Comparison of ENCODE assay signal across 19 cellular contexts in genomic region chr17:76137351-76138233, GRCh38. TPM values are rescaled to one million over a fixed set of nuclear protein-coding genes. Genes with fewer than 3 reads are reported as not detected.
DNase-seq lines count a peak whose midpoint lies in the region; ATAC-seq and TF ChIP-seq lines count a peak whose summit lies in the region.
"Had no signal": no experiment of that assay in that cellular context is flagged by ENCODE, and none has a peak within 500 bp of the region (broad histone marks: within the 10 kb centered on the region; RNA-seq: fewer than 3 reads in every experiment).

No MANE protein-coding gene starts in this region.

- no peaks in the 10 kb centered on the region for H3K36me3 Mint-ChIP-seq in activated naive CD4-positive, alpha-beta T cell treated with anti-CD3 and anti-CD28 coated beads, Interleukin-2, amount 10 ng/mL, durations not matched to agents 7 days and 5 days
- peaks cover 13% of the 10 kb centered on the region for H3K36me3 Mint-ChIP-seq in stimulated activated effector memory CD8-positive, alpha-beta T cell treated with anti-CD3 and anti-CD28 coated beads, Interleukin-12 subunit alpha, Interleukin-12 subunit beta, amount 100 ng/mL, for 72 hours
- H3K36me3 Mint-ChIP-seq: CD8-positive, alpha-beta memory T cell had no signal

- H3K36me3 ChIP-seq in lower lobe of right lung: no peaks in the 10 kb centered on the region
- H3K36me3 ChIP-seq in effector memory CD4-positive, alpha-beta T cell (ENCODE audit: control insufficient read depth, insufficient read depth, low read length): no peaks in the 10 kb centered on the region
- H3K36me3 ChIP-seq: SJSA1 had no signal

- H3K27me3 ChIP-seq in dorsolateral prefrontal cortex: peaks cover 0 to 59% (median 25%) of the 10 kb centered on the region in 45 donors
- peaks cover 57% of the 10 kb centered on the region for H3K27me3 ChIP-seq in lower lobe of right lung (ENCODE audit: low read depth)
- peaks cover 7% of the 10 kb centered on the region for H3K27me3 ChIP-seq in effector memory CD4-positive, alpha-beta T cell (replicated peaks; ENCODE audit: control insufficient read depth, insufficient read depth, low read length, poor library complexity, severe bottlenecking)
- H3K27me3 ChIP-seq: SJSA1 had no signal

- H3K4me1 Mint-ChIP-seq in activated naive CD4-positive, alpha-beta T cell treated with anti-CD3 and anti-CD28 coated beads, Interleukin-2, amount 10 ng/mL, durations not matched to agents 7 days and 5 days: peaks cover 48% of the 10 kb centered on the region
- H3K4me1 Mint-ChIP-seq in stimulated activated effector memory CD8-positive, alpha-beta T cell treated with anti-CD3 and anti-CD28 coated beads, Interleukin-12 subunit alpha, Interleukin-12 subunit beta, amount 100 ng/mL, for 72 hours: peaks cover 42% of the 10 kb centered on the region

- DNase-seq in activated naive CD4-positive, alpha-beta T cell treated with anti-CD3 and anti-CD28 coated beads, Interleukin-2, amount 10 ng/mL, durations not matched to agents 7 days and 5 days: peak; percentile 19
- no peak for DNase-seq in activated naive CD4-positive, alpha-beta T cell (lab: John Stamatoyannopoulos, UW)
- DNase-seq in dorsolateral prefrontal cortex: peak in 1 of 10 donors; percentile 44
- no peak for DNase-seq in lower lobe of right lung
- DNase-seq in stimulated activated effector memory CD8-positive, alpha-beta T cell treated with anti-CD3 and anti-CD28 coated beads, Interleukin-12 subunit alpha, Interleukin-12 subunit beta, amount 100 ng/mL, for 72 hours (ENCODE audit: low spot score in 2 of 2): no peak
- DNase-seq in LoVo (ENCODE audit: low spot score): no peak
- DNase-seq in SW 1271 (lab: John Stamatoyannopoulos, UW): no peak
- DNase-seq in effector memory CD4-positive, alpha-beta T cell: no peak
- DNase-seq: activated CD4-positive, alpha-beta T cell treated with anti-CD3 and anti-CD28 coated beads, Interleukin-2, amount 50 U/mL, for 1 hour; activated T-cell treated with anti-CD3 and anti-CD28 coated beads, Interleukin-2, amount 50 U/mL, for 24 hours; central memory CD4-positive, alpha-beta T cell; foreskin melanocyte; HFFc6; KG1; stimulated activated naive CD8-positive, alpha-beta T cell treated with anti-CD3 and anti-CD28 coated beads, Interleukin-15, amount 100 ng/mL, for 72 hours had no signal

- H3K27ac ChIP-seq in dorsolateral prefrontal cortex: peak overlapping the region in 26 of 59 donors; percentile 0 to 71 (median 32)
- H3K27ac ChIP-seq in lower lobe of right lung: no peak overlapping the region
- H3K27ac ChIP-seq in effector memory CD4-positive, alpha-beta T cell (ENCODE audit: insufficient read depth, low read length, poor library complexity, severe bottlenecking): no peak overlapping the region
- H3K27ac ChIP-seq: SJSA1 had no signal

- H3K4me1 ChIP-seq in lower lobe of right lung: peaks cover 32% of the 10 kb centered on the region
- H3K4me1 ChIP-seq in effector memory CD4-positive, alpha-beta T cell (ENCODE audit: control insufficient read depth, insufficient read depth, low read length, poor library complexity, severe bottlenecking): peaks cover 24% of the 10 kb centered on the region

- TF ChIP-seq CTCF in dorsolateral prefrontal cortex (IDR thresholded peaks at IDR 0.05 in 54 of 56, conservative IDR thresholded peaks at IDR 0.05 in 2 of 56; ENCODE audit: low read depth in 1 of 56, partially characterized antibody in 56 of 56): no peak
- no peak for TF ChIP-seq CTCF in lower lobe of right lung (IDR thresholded peaks at IDR 0.05)

- peaks cover 45% of the 10 kb centered on the region for H3K27me3 Mint-ChIP-seq in activated naive CD4-positive, alpha-beta T cell treated with anti-CD3 and anti-CD28 coated beads, Interleukin-2, amount 10 ng/mL, durations not matched to agents 7 days and 5 days
- H3K27me3 Mint-ChIP-seq: stimulated activated naive CD8-positive, alpha-beta T cell treated with anti-CD3 and anti-CD28 coated beads, Interleukin-15, amount 100 ng/mL, for 72 hours had no signal

- H3K9me3 ChIP-seq in lower lobe of right lung: no peaks in the 10 kb centered on the region
- no peaks in the 10 kb centered on the region for H3K9me3 ChIP-seq in effector memory CD4-positive, alpha-beta T cell (ENCODE audit: control insufficient read depth, low read length)
- H3K9me3 ChIP-seq: SJSA1 had no signal

- H3K27ac Mint-ChIP-seq in activated naive CD4-positive, alpha-beta T cell treated with anti-CD3 and anti-CD28 coated beads, Interleukin-2, amount 10 ng/mL, durations not matched to agents 7 days and 5 days: no peak overlapping the region
- peak overlapping the region; percentile 56 for H3K27ac Mint-ChIP-seq in stimulated activated effector memory CD8-positive, alpha-beta T cell treated with anti-CD3 and anti-CD28 coated beads, Interleukin-12 subunit alpha, Interleukin-12 subunit beta, amount 100 ng/mL, for 72 hours
- H3K27ac Mint-ChIP-seq: activated T-cell treated with anti-CD3 and anti-CD28 coated beads, Interleukin-2, amount 50 U/mL, for 24 hours; HFFc6 had no signal

- intact Hi-C loops in dorsolateral prefrontal cortex (cut with DNase I): loop anchor here in 1 of 2 donors (5.0 kb wide), 1 partner anchor 45 kb away; no protein-coding TSS in a partner anchor
- intact Hi-C loops in lower lobe of right lung (cut with DNase I): no loop called here

- no peak for ATAC-seq in lower lobe of right lung
- no peak for ATAC-seq in stimulated activated effector memory CD8-positive, alpha-beta T cell treated with anti-CD3 and anti-CD28 coated beads, Interleukin-12 subunit alpha, Interleukin-12 subunit beta, amount 100 ng/mL, for 72 hours
- ATAC-seq: stimulated activated naive CD8-positive, alpha-beta T cell treated with anti-CD3 and anti-CD28 coated beads, Interleukin-15, amount 100 ng/mL, for 72 hours had no signal

- H3K9me3 Mint-ChIP-seq in activated naive CD4-positive, alpha-beta T cell treated with anti-CD3 and anti-CD28 coated beads, Interleukin-2, amount 10 ng/mL, durations not matched to agents 7 days and 5 days: no peaks in the 10 kb centered on the region
- no peaks in the 10 kb centered on the region for H3K9me3 Mint-ChIP-seq in stimulated activated effector memory CD8-positive, alpha-beta T cell treated with anti-CD3 and anti-CD28 coated beads, Interleukin-12 subunit alpha, Interleukin-12 subunit beta, amount 100 ng/mL, for 72 hours
- H3K9me3 Mint-ChIP-seq: activated T-cell treated with anti-CD3 and anti-CD28 coated beads, Interleukin-2, amount 50 U/mL, for 24 hours; CD8-positive, alpha-beta memory T cell; HFFc6; stimulated activated naive CD8-positive, alpha-beta T cell treated with anti-CD3 and anti-CD28 coated beads, Interleukin-15, amount 100 ng/mL, for 72 hours had no signal

- H3K4me3 Mint-ChIP-seq in activated naive CD4-positive, alpha-beta T cell treated with anti-CD3 and anti-CD28 coated beads, Interleukin-2, amount 10 ng/mL, durations not matched to agents 7 days and 5 days: no peak overlapping the region
- no peak overlapping the region for H3K4me3 Mint-ChIP-seq in stimulated activated effector memory CD8-positive, alpha-beta T cell treated with anti-CD3 and anti-CD28 coated beads, Interleukin-12 subunit alpha, Interleukin-12 subunit beta, amount 100 ng/mL, for 72 hours
- H3K4me3 Mint-ChIP-seq: activated T-cell treated with anti-CD3 and anti-CD28 coated beads, Interleukin-2, amount 50 U/mL, for 24 hours; HFFc6 had no signal

- CTCF ChIA-PET in activated naive CD4-positive, alpha-beta T cell treated with anti-CD3 and anti-CD28 coated beads, Interleukin-2, amount 10 ng/mL, durations not matched to agents 7 days and 5 days (lab: Charles Lee): interaction anchor here (1.6 kb wide), 1 partner anchor 142 kb away, joined by 5 read pairs; no protein-coding TSS in a partner anchor

- H3K4me3 ChIP-seq in dorsolateral prefrontal cortex (peak overlapping the region in 42 of 59 donors; percentile 3 to 58 (median 30)), lower lobe of right lung (peak overlapping the region; percentile 14)
- no peak overlapping the region for H3K4me3 ChIP-seq in effector memory CD4-positive, alpha-beta T cell (ENCODE audit: insufficient read depth, low read depth, low read length, poor library complexity, severe bottlenecking)
- H3K4me3 ChIP-seq: SJSA1 had no signal

RNA-seq across cellular contexts. Expression of gene FOXJ1, which starts 3.5 kb away (rescaled TPM):
- total RNA-seq in dorsolateral prefrontal cortex (10 to 100 TPM in 5 of 120 experiments, 1 to 10 TPM in 102, under 1 TPM in 13; 0.39 to 24.1 (median 2.3) TPM), lower lobe of right lung (21.5 TPM)
- total RNA-seq: HFFc6, NCI-H460, SJSA1 had no signal

RNA-seq across cellular contexts. Expression of gene EXOC7, which starts 34.0 kb away (rescaled TPM):
- 100 to 1,000 TPM; 155 to 256 (median 195) TPM for total RNA-seq in dorsolateral prefrontal cortex
- total RNA-seq in lower lobe of right lung: 118 TPM

RNA-seq across cellular contexts. Expression of gene ZACN, which starts 58.6 kb away (rescaled TPM):
- total RNA-seq in dorsolateral prefrontal cortex (1 to 10 TPM in 1 of 120 experiments, under 1 TPM in 15, not detected in 104; 0.13 to 1.2 (median 0.26) TPM), lower lobe of right lung (not detected)
- total RNA-seq: mesenteric fat pad, SJSA1 had no signal
